Comparison of ENCODE assay signal across 8 cellular contexts in genomic region chr3:9249273-9250192, GRCh38. TPM values are rescaled to one million over a fixed set of nuclear protein-coding genes. Genes with fewer than 3 reads are reported as not detected.
DNase-seq lines count a peak whose midpoint lies in the region; ATAC-seq and TF ChIP-seq lines count a peak whose summit lies in the region.

TSS of gene SRGAP3 (minus strand) at chr3:9249646. CDS start at chr3:9248951, 695 bp downstream.

- peak within 1 kb of the TSS in 1 of 2 donors; percentile 43 for H3K27ac Mint-ChIP-seq in activated naive CD4-positive, alpha-beta T cell treated with anti-CD3 and anti-CD28 coated beads, Interleukin-2, amount 50 U/mL, for 72 hours
- peak within 1 kb of the TSS; percentile 95 for H3K27ac Mint-ChIP-seq in glutamatergic neuron (ENCODE audit: unreplicated experiment)

- H3K27me3 ChIP-seq in osteoblast (ENCODE audit: insufficient read depth, low read length): peaks cover 23% of the 10 kb centered on the region
- no peaks in the 10 kb centered on the region for H3K27me3 ChIP-seq in thoracic aorta (replicated peaks; ENCODE audit: insufficient read depth)

- peaks cover 21% of the 10 kb centered on the region for H3K4me1 ChIP-seq in osteoblast (ENCODE audit: insufficient read depth, low read length)
- peaks cover 13 to 22% of the 10 kb centered on the region in 2 donors for H3K4me1 ChIP-seq in thoracic aorta (ENCODE audit: control insufficient read depth in 1 of 2, low read depth in 2 of 2)

- peak; percentile 85 for DNase-seq in GF-D8 (lab: John Stamatoyannopoulos, UW)
- DNase-seq in HEK293T (ENCODE audit: extremely low spot score): peak; percentile 90
- DNase-seq in MV-4-11 (lab: John Stamatoyannopoulos, UW): peak; percentile 97
- peak; percentile 97 for DNase-seq in SK-N-DZ (ENCODE audit: low spot score)
- peak; percentile 62 to 74 for DNase-seq in activated naive CD4-positive, alpha-beta T cell treated with anti-CD3 and anti-CD28 coated beads, Interleukin-2, amount 50 U/mL, for 72 hours (ENCODE audit: low spot score in 2 of 2)
- peak; percentile 80 for DNase-seq in glutamatergic neuron
- peak; percentile 97 for DNase-seq in osteoblast (ENCODE audit: insufficient read length, low spot score, missing footprints)
- DNase-seq in thoracic aorta (ENCODE audit: low spot score): peak; percentile 56

- H3K4me3 Mint-ChIP-seq in glutamatergic neuron (ENCODE audit: unreplicated experiment): peak within 1 kb of the TSS; percentile 99

- H3K36me3 Mint-ChIP-seq in activated naive CD4-positive, alpha-beta T cell treated with anti-CD3 and anti-CD28 coated beads, Interleukin-2, amount 50 U/mL, for 72 hours: no peaks in the 10 kb centered on the region
- H3K36me3 Mint-ChIP-seq in glutamatergic neuron (ENCODE audit: unreplicated experiment): no peaks in the 10 kb centered on the region

- H4K20me1 ChIP-seq in osteoblast (ENCODE audit: insufficient read depth, low read length): no peaks in the 10 kb centered on the region

- TF ChIP-seq CTCF in glutamatergic neuron (IDR thresholded peaks at IDR 0.05; ENCODE audit: partially characterized antibody, unreplicated experiment) (peak; percentile 45), osteoblast (IDR thresholded peaks at IDR 0.05; ENCODE audit: extremely low read depth, low read depth, low read length) (peak; percentile 18), thoracic aorta (IDR thresholded peaks at IDR 0.05) (peak; percentile 49)

- H3K4me3 ChIP-seq in osteoblast (ENCODE audit: insufficient read depth, low read length): peak within 1 kb of the TSS; percentile 71
- peak within 1 kb of the TSS; percentile 72 for H3K4me3 ChIP-seq in thoracic aorta

- POLR2A ChIA-PET in HEK293T (lab: Yijun Ruan, JAX): interaction anchor here (1.0 to 1.4 kb wide), 2 partner anchors 21 to 262 kb away, joined by 3 read pairs; no protein-coding TSS in a partner anchor

- no peaks in the 10 kb centered on the region for H3K36me3 ChIP-seq in osteoblast (ENCODE audit: insufficient read depth, low read length)
- no peaks in the 10 kb centered on the region for H3K36me3 ChIP-seq in thoracic aorta

- H2AFZ ChIP-seq in osteoblast (ENCODE audit: low read length): peak within 1 kb of the TSS; percentile 91

- no peak within 1 kb of the TSS for H3K27ac ChIP-seq in osteoblast (ENCODE audit: low read depth, low read length)
- H3K27ac ChIP-seq in thoracic aorta: no peak within 1 kb of the TSS

- no peaks in the 10 kb centered on the region for H3K9me3 Mint-ChIP-seq in activated naive CD4-positive, alpha-beta T cell treated with anti-CD3 and anti-CD28 coated beads, Interleukin-2, amount 50 U/mL, for 72 hours
- no peaks in the 10 kb centered on the region for H3K9me3 Mint-ChIP-seq in glutamatergic neuron (ENCODE audit: unreplicated experiment)

- H3K9me3 ChIP-seq in osteoblast (ENCODE audit: low read depth, low read length): no peaks in the 10 kb centered on the region
- H3K9me3 ChIP-seq in thoracic aorta: no peaks in the 10 kb centered on the region

- ATAC-seq in activated naive CD4-positive, alpha-beta T cell treated with anti-CD3 and anti-CD28 coated beads, Interleukin-2, amount 50 U/mL, for 72 hours: peak; percentile 100
- peak; percentile 93 for ATAC-seq in thoracic aorta (ENCODE audit: insufficient number of reproducible peaks, low FRiP score, low read depth)

- no peaks in the 10 kb centered on the region for H3K27me3 Mint-ChIP-seq in glutamatergic neuron (ENCODE audit: unreplicated experiment)

- CTCF ChIA-PET in HEK293T (lab: Yijun Ruan, JAX): interaction anchor here (0.6 to 1.9 kb wide), 2 partner anchors 53 to 101 kb away, joined by 4 to 5 read pairs; no protein-coding TSS in a partner anchor

- peak within 1 kb of the TSS; percentile 93 for H3K4me2 ChIP-seq in osteoblast (ENCODE audit: insufficient read depth, low read length)

- H3K79me2 ChIP-seq in osteoblast (ENCODE audit: insufficient read depth, low read length): no peaks in the 10 kb centered on the region

- peaks cover 21% of the 10 kb centered on the region for H3K4me1 Mint-ChIP-seq in glutamatergic neuron (ENCODE audit: low read depth, unreplicated experiment)

TF ChIP-seq in HEK293T, 16 proteins besides CTCF, POLR2A, EP300 and RAD21:
- TF ChIP-seq FOXK2 (IDR thresholded peaks at IDR 0.05): no peak
- TF ChIP-seq L3MBTL2 (conservative IDR thresholded peaks at IDR 0.05): peak; percentile 73
- 0 out of 2 replicates have a peak, but pooled peaks have one; percentile 36 for TF ChIP-seq PKNOX1 (IDR thresholded peaks at IDR 0.05)
TF ChIP-seq in HEK293T: peak in this region for 2.

RNA-seq across cellular contexts. Expression of gene SRGAP3, which starts in this region (rescaled TPM):
- polyA plus RNA-seq in SK-N-DZ (2014; cell fraction: cytosol; rRNA removed): 16.5 and 20.8 TPM in 2 replicates
- polyA plus RNA-seq in SK-N-DZ (2014; cell fraction: nucleus; rRNA removed): 17.2 and 19.9 TPM in 2 replicates
- total RNA-seq in activated naive CD4-positive, alpha-beta T cell treated with anti-CD3 and anti-CD28 coated beads, Interleukin-2, amount 50 U/mL, for 72 hours: 1 to 10 TPM; 1.9 to 4.4 TPM
- total RNA-seq in glutamatergic neuron (ENCODE audit: unreplicated experiment) (197 TPM), osteoblast (2.5 and 4.7 TPM in 2 replicates), thoracic aorta (10 to 100 TPM in 1 of 2 donors, 1 to 10 TPM in 1; 2.6 to 12.8 TPM)

Comparison
In these comparisons a context has a peak if more than half of its experiments do, and no peak if none do; other contexts are left out.
1. RNA of gene SRGAP3 (total RNA-seq): 197 TPM in glutamatergic neuron (single experiment); 2.6 to 12.8 TPM in thoracic aorta, 1.9 to 4.4 TPM in activated naive CD4-positive, alpha-beta T cell treated with anti-CD3 and anti-CD28 coated beads, Interleukin-2, amount 50 U/mL, for 72 hours and 2.5 to 4.7 TPM in osteoblast; every median in the first group is over 10 times any median in the second.
2. Peak in every context shown above with its lines, with median percentiles within 50 percentile points of each other: DNase-seq and CTCF ChIP-seq.